ENCODE assay signal across 1 cellular context in the genomic region with DNA sequence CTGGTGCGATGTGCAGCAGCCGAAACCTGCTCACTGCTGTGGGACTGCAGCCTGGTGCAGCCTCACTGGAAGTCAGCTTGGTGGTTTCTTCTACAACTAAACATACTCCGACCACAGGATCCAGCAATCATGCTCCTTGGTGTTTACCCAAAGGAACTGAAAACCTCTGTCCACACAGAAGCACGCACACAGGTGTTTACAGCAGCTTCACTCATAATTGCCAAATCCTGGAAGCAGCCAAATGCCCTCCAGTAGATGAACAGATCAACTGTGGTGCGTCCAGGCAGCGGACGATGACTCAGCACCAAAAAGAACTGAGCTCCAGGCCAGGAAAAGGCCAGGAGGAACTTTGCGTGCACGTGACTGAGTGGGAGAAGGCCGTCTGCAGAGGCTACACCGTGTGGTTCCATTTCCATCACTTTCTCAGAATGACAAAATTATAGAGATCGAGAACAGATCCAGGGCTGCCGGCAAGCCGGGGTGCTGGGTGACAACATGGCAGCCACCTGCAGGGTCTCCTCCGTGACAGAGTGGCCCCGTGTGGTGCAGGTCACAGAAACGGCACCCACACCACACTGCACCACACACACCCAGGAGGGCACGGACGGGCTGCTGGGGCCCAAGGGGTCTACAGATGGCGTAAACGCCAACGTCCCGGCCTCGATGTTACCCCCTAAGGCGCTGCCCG.
A peak's percentile ranks its signal among the peaks of the same experiment; 100 is the strongest.
TF ChIP-seq lines count a peak whose summit lies in the region.

No MANE protein-coding gene starts in this region.

TF ChIP-seq in K562, 482 proteins besides CTCF, POLR2A, EP300 and RAD21 (continued from another document and continues in another):
- no peak for TF ChIP-seq CHCHD3 (CRISPR knock-in tag; IDR thresholded peaks at IDR 0.05)
- TF ChIP-seq ZKSCAN3 (CRISPR knock-in tag; IDR thresholded peaks at IDR 0.05) = no peak
- TF ChIP-seq NONO (IDR thresholded peaks at IDR 0.05; ENCODE audit: low read depth in 2 of 2, low read length in 1 of 2) = no peak
- TF ChIP-seq ID3 (CRISPR knock-in tag; IDR thresholded peaks at IDR 0.05) = no peak
- 0 out of 2 replicates have a peak, but pooled peaks have one; percentile 65 for TF ChIP-seq ID3 (tag; IDR thresholded peaks at IDR 0.05)
- TF ChIP-seq, protein P1, sequence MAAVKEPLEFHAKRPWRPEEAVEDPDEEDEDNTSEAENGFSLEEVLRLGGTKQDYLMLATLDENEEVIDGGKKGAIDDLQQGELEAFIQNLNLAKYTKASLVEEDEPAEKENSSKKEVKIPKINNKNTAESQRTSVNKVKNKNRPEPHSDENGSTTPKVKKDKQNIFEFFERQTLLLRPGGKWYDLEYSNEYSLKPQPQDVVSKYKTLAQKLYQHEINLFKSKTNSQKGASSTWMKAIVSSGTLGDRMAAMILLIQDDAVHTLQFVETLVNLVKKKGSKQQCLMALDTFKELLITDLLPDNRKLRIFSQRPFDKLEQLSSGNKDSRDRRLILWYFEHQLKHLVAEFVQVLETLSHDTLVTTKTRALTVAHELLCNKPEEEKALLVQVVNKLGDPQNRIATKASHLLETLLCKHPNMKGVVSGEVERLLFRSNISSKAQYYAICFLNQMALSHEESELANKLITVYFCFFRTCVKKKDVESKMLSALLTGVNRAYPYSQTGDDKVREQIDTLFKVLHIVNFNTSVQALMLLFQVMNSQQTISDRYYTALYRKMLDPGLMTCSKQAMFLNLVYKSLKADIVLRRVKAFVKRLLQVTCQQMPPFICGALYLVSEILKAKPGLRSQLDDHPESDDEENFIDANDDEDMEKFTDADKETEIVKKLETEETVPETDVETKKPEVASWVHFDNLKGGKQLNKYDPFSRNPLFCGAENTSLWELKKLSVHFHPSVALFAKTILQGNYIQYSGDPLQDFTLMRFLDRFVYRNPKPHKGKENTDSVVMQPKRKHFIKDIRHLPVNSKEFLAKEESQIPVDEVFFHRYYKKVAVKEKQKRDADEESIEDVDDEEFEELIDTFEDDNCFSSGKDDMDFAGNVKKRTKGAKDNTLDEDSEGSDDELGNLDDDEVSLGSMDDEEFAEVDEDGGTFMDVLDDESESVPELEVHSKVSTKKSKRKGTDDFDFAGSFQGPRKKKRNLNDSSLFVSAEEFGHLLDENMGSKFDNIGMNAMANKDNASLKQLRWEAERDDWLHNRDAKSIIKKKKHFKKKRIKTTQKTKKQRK (IDR thresholded peaks at IDR 0.05; ENCODE audit: borderline replicate concordance, low read depth, low read length) = no peak
- TF ChIP-seq HOXB6 (CRISPR knock-in tag; IDR thresholded peaks at IDR 0.05; ENCODE audit: borderline replicate concordance) = no peak
- TF ChIP-seq SMARCA5 (IDR thresholded peaks at IDR 0.05) = no peak
- peak; percentile 51 for TF ChIP-seq RBBP5 (IDR thresholded peaks at IDR 0.05; ENCODE audit: borderline replicate concordance, insufficient read depth, low read length, poor library complexity, severe bottlenecking)
- peak; percentile 39; the same call in 1 of the 2 replicates for TF ChIP-seq ATF7 (IDR thresholded peaks at IDR 0.05)
- TF ChIP-seq IFI16 (CRISPR knock-in tag; IDR thresholded peaks at IDR 0.05) = no peak
- no peak for TF ChIP-seq PHF8 (IDR thresholded peaks at IDR 0.05; ENCODE audit: borderline replicate concordance, low read length)
- TF ChIP-seq GTF2E2 (tag; IDR thresholded peaks at IDR 0.05) = no peak
- peak; percentile 41; the same call in 1 of the 2 replicates for TF ChIP-seq CBFA2T3 (IDR thresholded peaks at IDR 0.05)
- no peak; the same call in 1 of the 2 replicates for TF ChIP-seq ZBTB1 (CRISPR knock-in tag; IDR thresholded peaks at IDR 0.05; ENCODE audit: borderline replicate concordance, low read depth)
- no peak for TF ChIP-seq ZNF431 (CRISPR knock-in tag; IDR thresholded peaks at IDR 0.05)
- TF ChIP-seq, protein P2, sequence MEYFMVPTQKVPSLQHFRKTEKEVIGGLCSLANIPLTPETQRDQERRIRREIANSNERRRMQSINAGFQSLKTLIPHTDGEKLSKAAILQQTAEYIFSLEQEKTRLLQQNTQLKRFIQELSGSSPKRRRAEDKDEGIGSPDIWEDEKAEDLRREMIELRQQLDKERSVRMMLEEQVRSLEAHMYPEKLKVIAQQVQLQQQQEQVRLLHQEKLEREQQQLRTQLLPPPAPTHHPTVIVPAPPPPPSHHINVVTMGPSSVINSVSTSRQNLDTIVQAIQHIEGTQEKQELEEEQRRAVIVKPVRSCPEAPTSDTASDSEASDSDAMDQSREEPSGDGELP (CRISPR knock-in tag; IDR thresholded peaks at IDR 0.05; ENCODE audit: borderline replicate concordance) = peak; percentile 35; the same call in 1 of the 2 replicates
- TF ChIP-seq POLR2AphosphoS5 (IDR thresholded peaks at IDR 0.05; ENCODE audit: control insufficient read depth, insufficient read depth, low read depth, low read length) = no peak
- TF ChIP-seq NCOA1 (IDR thresholded peaks at IDR 0.05; ENCODE audit: low read depth) = no peak
- peak; percentile 22; the same call in 1 of the 2 replicates for TF ChIP-seq ZNF239 (CRISPR knock-in tag; IDR thresholded peaks at IDR 0.05)
- TF ChIP-seq ZNF274 (IDR thresholded peaks at IDR 0.05; ENCODE audit: borderline replicate concordance, low read depth, low read length) = no peak
- TF ChIP-seq GATAD2A (IDR thresholded peaks at IDR 0.05) = no peak; the same call in 1 of the 2 replicates
- TF ChIP-seq, protein P3, sequence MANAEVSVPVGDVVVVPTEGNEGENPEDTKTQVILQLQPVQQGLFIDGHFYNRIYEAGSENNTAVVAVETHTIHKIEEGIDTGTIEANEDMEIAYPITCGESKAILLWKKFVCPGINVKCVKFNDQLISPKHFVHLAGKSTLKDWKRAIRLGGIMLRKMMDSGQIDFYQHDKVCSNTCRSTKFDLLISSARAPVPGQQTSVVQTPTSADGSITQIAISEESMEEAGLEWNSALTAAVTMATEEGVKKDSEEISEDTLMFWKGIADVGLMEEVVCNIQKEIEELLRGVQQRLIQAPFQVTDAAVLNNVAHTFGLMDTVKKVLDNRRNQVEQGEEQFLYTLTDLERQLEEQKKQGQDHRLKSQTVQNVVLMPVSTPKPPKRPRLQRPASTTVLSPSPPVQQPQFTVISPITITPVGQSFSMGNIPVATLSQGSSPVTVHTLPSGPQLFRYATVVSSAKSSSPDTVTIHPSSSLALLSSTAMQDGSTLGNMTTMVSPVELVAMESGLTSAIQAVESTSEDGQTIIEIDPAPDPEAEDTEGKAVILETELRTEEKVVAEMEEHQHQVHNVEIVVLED (CRISPR knock-in tag; IDR thresholded peaks at IDR 0.05) = peak; percentile 68
- TF ChIP-seq ZNF584 (CRISPR knock-in tag; IDR thresholded peaks at IDR 0.05; ENCODE audit: low read depth) = 0 out of 2 replicates have a peak, but pooled peaks have one; percentile 61
- peak; percentile 65 to 74 for TF ChIP-seq FOXK2 (conservative IDR thresholded peaks at IDR 0.05 in 1 of 2, IDR thresholded peaks at IDR 0.05 in 1 of 2; ENCODE audit: low read depth in 2 of 2)
- TF ChIP-seq, protein P4, sequence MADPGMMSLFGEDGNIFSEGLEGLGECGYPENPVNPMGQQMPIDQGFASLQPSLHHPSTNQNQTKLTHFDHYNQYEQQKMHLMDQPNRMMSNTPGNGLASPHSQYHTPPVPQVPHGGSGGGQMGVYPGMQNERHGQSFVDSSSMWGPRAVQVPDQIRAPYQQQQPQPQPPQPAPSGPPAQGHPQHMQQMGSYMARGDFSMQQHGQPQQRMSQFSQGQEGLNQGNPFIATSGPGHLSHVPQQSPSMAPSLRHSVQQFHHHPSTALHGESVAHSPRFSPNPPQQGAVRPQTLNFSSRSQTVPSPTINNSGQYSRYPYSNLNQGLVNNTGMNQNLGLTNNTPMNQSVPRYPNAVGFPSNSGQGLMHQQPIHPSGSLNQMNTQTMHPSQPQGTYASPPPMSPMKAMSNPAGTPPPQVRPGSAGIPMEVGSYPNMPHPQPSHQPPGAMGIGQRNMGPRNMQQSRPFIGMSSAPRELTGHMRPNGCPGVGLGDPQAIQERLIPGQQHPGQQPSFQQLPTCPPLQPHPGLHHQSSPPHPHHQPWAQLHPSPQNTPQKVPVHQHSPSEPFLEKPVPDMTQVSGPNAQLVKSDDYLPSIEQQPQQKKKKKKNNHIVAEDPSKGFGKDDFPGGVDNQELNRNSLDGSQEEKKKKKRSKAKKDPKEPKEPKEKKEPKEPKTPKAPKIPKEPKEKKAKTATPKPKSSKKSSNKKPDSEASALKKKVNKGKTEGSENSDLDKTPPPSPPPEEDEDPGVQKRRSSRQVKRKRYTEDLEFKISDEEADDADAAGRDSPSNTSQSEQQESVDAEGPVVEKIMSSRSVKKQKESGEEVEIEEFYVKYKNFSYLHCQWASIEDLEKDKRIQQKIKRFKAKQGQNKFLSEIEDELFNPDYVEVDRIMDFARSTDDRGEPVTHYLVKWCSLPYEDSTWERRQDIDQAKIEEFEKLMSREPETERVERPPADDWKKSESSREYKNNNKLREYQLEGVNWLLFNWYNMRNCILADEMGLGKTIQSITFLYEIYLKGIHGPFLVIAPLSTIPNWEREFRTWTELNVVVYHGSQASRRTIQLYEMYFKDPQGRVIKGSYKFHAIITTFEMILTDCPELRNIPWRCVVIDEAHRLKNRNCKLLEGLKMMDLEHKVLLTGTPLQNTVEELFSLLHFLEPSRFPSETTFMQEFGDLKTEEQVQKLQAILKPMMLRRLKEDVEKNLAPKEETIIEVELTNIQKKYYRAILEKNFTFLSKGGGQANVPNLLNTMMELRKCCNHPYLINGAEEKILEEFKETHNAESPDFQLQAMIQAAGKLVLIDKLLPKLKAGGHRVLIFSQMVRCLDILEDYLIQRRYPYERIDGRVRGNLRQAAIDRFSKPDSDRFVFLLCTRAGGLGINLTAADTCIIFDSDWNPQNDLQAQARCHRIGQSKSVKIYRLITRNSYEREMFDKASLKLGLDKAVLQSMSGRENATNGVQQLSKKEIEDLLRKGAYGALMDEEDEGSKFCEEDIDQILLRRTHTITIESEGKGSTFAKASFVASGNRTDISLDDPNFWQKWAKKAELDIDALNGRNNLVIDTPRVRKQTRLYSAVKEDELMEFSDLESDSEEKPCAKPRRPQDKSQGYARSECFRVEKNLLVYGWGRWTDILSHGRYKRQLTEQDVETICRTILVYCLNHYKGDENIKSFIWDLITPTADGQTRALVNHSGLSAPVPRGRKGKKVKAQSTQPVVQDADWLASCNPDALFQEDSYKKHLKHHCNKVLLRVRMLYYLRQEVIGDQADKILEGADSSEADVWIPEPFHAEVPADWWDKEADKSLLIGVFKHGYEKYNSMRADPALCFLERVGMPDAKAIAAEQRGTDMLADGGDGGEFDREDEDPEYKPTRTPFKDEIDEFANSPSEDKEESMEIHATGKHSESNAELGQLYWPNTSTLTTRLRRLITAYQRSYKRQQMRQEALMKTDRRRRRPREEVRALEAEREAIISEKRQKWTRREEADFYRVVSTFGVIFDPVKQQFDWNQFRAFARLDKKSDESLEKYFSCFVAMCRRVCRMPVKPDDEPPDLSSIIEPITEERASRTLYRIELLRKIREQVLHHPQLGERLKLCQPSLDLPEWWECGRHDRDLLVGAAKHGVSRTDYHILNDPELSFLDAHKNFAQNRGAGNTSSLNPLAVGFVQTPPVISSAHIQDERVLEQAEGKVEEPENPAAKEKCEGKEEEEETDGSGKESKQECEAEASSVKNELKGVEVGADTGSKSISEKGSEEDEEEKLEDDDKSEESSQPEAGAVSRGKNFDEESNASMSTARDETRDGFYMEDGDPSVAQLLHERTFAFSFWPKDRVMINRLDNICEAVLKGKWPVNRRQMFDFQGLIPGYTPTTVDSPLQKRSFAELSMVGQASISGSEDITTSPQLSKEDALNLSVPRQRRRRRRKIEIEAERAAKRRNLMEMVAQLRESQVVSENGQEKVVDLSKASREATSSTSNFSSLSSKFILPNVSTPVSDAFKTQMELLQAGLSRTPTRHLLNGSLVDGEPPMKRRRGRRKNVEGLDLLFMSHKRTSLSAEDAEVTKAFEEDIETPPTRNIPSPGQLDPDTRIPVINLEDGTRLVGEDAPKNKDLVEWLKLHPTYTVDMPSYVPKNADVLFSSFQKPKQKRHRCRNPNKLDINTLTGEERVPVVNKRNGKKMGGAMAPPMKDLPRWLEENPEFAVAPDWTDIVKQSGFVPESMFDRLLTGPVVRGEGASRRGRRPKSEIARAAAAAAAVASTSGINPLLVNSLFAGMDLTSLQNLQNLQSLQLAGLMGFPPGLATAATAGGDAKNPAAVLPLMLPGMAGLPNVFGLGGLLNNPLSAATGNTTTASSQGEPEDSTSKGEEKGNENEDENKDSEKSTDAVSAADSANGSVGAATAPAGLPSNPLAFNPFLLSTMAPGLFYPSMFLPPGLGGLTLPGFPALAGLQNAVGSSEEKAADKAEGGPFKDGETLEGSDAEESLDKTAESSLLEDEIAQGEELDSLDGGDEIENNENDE (IDR thresholded peaks at IDR 0.05; ENCODE audit: low read depth, low read length) = no peak
- TF ChIP-seq TAL1 (IDR thresholded peaks at IDR 0.05) = no peak
- TF ChIP-seq ZBTB49 (CRISPR knock-in tag; IDR thresholded peaks at IDR 0.05; ENCODE audit: borderline replicate concordance) = no peak
- no peak for TF ChIP-seq BRD9 (IDR thresholded peaks at IDR 0.05; ENCODE audit: low read depth, partially characterized antibody)
- no peak for TF ChIP-seq DDX20 (tag; IDR thresholded peaks at IDR 0.05; ENCODE audit: low read depth)
- TF ChIP-seq BHLHE40 (IDR thresholded peaks at IDR 0.05; ENCODE audit: low read length) = peak; percentile 99
- TF ChIP-seq CC2D1A (IDR thresholded peaks at IDR 0.05) = no peak
- no peak for TF ChIP-seq HOMEZ (CRISPR knock-in tag; IDR thresholded peaks at IDR 0.05)
- TF ChIP-seq ZNF444 (CRISPR knock-in tag; IDR thresholded peaks at IDR 0.05) = no peak
